In the genomic region with DNA sequence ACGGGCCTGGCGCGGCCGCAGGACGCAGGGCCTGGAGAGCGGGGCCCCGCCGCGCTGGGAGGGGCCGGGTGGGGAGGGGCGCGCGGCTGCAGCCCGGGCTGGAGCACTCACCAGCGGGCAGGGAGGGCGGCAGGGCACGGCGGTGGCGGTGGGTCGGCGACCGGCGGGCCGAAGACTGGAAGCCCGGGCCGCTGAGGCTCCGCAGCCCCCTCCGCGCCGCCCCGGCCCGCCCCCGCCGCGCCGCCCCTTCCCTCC, we compare ENCODE assay signal across 13 cellular contexts. TPM values are rescaled to one million over a fixed set of nuclear protein-coding genes. Genes with fewer than 3 reads are reported as not detected.
DNase-seq lines count a peak whose midpoint lies in the region; ATAC-seq and TF ChIP-seq lines count a peak whose summit lies in the region.
"Had no signal": no experiment of that assay in that cellular context is flagged by ENCODE, and none has a peak within 500 bp of the region (broad histone marks: within the 10 kb centered on the region; RNA-seq: fewer than 3 reads in every experiment).

A gene with protein sequence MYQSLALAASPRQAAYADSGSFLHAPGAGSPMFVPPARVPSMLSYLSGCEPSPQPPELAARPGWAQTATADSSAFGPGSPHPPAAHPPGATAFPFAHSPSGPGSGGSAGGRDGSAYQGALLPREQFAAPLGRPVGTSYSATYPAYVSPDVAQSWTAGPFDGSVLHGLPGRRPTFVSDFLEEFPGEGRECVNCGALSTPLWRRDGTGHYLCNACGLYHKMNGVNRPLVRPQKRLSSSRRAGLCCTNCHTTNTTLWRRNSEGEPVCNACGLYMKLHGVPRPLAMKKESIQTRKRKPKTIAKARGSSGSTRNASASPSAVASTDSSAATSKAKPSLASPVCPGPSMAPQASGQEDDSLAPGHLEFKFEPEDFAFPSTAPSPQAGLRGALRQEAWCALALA (minus strand): TSS at position 177 of the 255 bp plus-strand sequence. CDS start 474 bp downstream, outside the sequence.

- H3K27ac Mint-ChIP-seq in stimulated activated naive CD8-positive, alpha-beta T cell treated with anti-CD3 and anti-CD28 coated beads, Interleukin-15, amount 100 ng/mL, for 72 hours = no peak within 1 kb of the TSS
- H3K27ac Mint-ChIP-seq in glutamatergic neuron (ENCODE audit: unreplicated experiment) (no peak within 1 kb of the TSS), nephron progenitor cell (no peak within 1 kb of the TSS)

- H3K9me3 Mint-ChIP-seq in stimulated activated naive CD8-positive, alpha-beta T cell treated with anti-CD3 and anti-CD28 coated beads, Interleukin-15, amount 100 ng/mL, for 72 hours = no peaks in the 10 kb centered on the region
- peaks cover 6% of the 10 kb centered on the region for H3K9me3 Mint-ChIP-seq in glutamatergic neuron (ENCODE audit: unreplicated experiment)
- no peaks in the 10 kb centered on the region for H3K9me3 Mint-ChIP-seq in nephron progenitor cell

- H3K4me3 Mint-ChIP-seq in stimulated activated naive CD8-positive, alpha-beta T cell treated with anti-CD3 and anti-CD28 coated beads, Interleukin-15, amount 100 ng/mL, for 72 hours = peak within 1 kb of the TSS; percentile 35 to 66
- H3K4me3 Mint-ChIP-seq in glutamatergic neuron (ENCODE audit: unreplicated experiment) (peak within 1 kb of the TSS; percentile 65), nephron progenitor cell (peak within 1 kb of the TSS; percentile 75)

- no peak for DNase-seq in stimulated activated naive CD8-positive, alpha-beta T cell treated with anti-CD3 and anti-CD28 coated beads, Interleukin-15, amount 100 ng/mL, for 72 hours
- no peak for DNase-seq in stimulated activated naive CD8-positive, alpha-beta T cell treated with anti-CD3 and anti-CD28 coated beads, Interleukin-15, Interleukin-2, amounts not matched to agents 100 U/mL and 50 U/mL, for 24 hours
- DNase-seq in glutamatergic neuron (no peak), nephron progenitor cell (no peak), KG1 (lab: John Stamatoyannopoulos, UW) (no peak), Ammon's horn (ENCODE audit: low spot score) (no peak)
- no peak for DNase-seq in stimulated activated CD4-positive, alpha-beta T cell treated with anti-CD3 and anti-CD28 coated beads, Interleukin-4, amount 100 ng/mL, for 24 hours
- DNase-seq in stimulated activated naive CD4-positive, alpha-beta T cell treated with Interleukin-2 at 50 U/mL for 16 hours (lab: John Stamatoyannopoulos, UW) = no peak
- DNase-seq: GF-D8, GOT3, NCI-H446 had no signal

- H3K4me1 Mint-ChIP-seq in stimulated activated naive CD8-positive, alpha-beta T cell treated with anti-CD3 and anti-CD28 coated beads, Interleukin-15, amount 100 ng/mL, for 72 hours = peaks cover 26% of the 10 kb centered on the region
- peaks cover 4% of the 10 kb centered on the region for H3K4me1 Mint-ChIP-seq in glutamatergic neuron (ENCODE audit: low read depth, unreplicated experiment)
- peaks cover 42% of the 10 kb centered on the region for H3K4me1 Mint-ChIP-seq in nephron progenitor cell

- ATAC-seq in stimulated activated naive CD8-positive, alpha-beta T cell treated with anti-CD3 and anti-CD28 coated beads, Interleukin-15, amount 100 ng/mL, for 72 hours = no peak
- no peak for ATAC-seq in stimulated activated naive CD8-positive, alpha-beta T cell treated with anti-CD3 and anti-CD28 coated beads, Interleukin-15, Interleukin-2, amounts not matched to agents 100 U/mL and 50 U/mL, for 24 hours

- H3K36me3 Mint-ChIP-seq in glutamatergic neuron (ENCODE audit: unreplicated experiment) (no peaks in the 10 kb centered on the region), nephron progenitor cell (ENCODE audit: low read depth) (no peaks in the 10 kb centered on the region)

- TF ChIP-seq CTCF in glutamatergic neuron (IDR thresholded peaks at IDR 0.05; ENCODE audit: partially characterized antibody, unreplicated experiment) (no peak), nephron progenitor cell (IDR thresholded peaks at IDR 0.05) (no peak)

- peaks cover 84% of the 10 kb centered on the region for H3K27me3 Mint-ChIP-seq in stimulated activated naive CD8-positive, alpha-beta T cell treated with anti-CD3 and anti-CD28 coated beads, Interleukin-15, amount 100 ng/mL, for 72 hours
- peaks cover 15% of the 10 kb centered on the region for H3K27me3 Mint-ChIP-seq in glutamatergic neuron (ENCODE audit: unreplicated experiment)
- peaks cover 65% of the 10 kb centered on the region for H3K27me3 Mint-ChIP-seq in nephron progenitor cell (ENCODE audit: low read depth, poor library complexity)

RNA-seq across cellular contexts. Expression of the gene that starts here (rescaled TPM):
- total RNA-seq in glutamatergic neuron (ENCODE audit: unreplicated experiment) = 1.3 TPM
- total RNA-seq: MCF 10A, SJSA1 had no signal
